ENCODE assay signal across 17 cellular contexts in the genomic region with DNA sequence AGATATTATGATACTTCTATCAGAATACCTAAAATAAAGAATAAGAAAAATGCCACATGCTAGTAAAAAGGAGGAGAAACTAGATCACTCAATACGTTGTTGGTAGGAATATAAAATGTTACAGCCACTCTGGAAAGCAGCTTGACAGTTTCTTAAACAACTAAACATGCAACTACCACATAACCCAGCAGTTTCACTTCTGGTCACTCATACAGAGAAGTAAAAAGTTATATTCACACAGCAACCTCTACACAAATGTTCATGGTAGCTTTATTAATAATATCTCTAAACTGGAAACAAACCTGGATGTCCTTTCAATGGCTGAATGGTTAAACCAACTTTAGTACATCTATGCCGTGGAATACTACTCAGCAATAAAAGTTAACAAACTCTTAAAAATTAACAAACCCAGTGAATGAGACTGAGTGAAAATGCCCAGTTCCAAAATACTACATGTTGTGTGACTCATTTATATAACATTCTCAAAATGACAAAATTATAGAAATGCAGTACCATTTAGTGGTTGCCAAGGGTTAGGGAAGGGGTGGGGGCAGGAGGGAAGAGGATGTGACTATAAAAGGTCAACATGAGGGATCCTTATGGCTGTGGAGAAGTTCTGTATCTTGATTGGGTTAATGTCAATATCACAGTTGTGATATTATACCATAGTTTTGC.
DNase-seq lines count a peak whose midpoint lies in the region; ATAC-seq and TF ChIP-seq lines count a peak whose summit lies in the region.
"Had no signal": no experiment of that assay in that cellular context is flagged by ENCODE, and none has a peak within 500 bp of the region (broad histone marks: within the 10 kb centered on the region; RNA-seq: fewer than 3 reads in every experiment).

No MANE protein-coding gene starts in this region.

- no peak overlapping the region for H3K27ac ChIP-seq in CD8-positive, alpha-beta T cell (ENCODE audit: low read depth, low read length)
- H3K27ac ChIP-seq: BLaER1 treated with 17β-estradiol and CSF1 and Interleukin-3, amounts not matched to agents 10 nM and 100 nM; colonic mucosa had no signal

- CTCF ChIA-PET in CD8-positive, alpha-beta T cell (lab: Charles Lee), result no interaction called here

- H3K4me3 Mint-ChIP-seq in CD8-positive, alpha-beta T cell, result no peak overlapping the region
- H3K4me3 Mint-ChIP-seq: activated naive CD8-positive, alpha-beta T cell had no signal

- no peaks in the 10 kb centered on the region for H3K9me3 ChIP-seq in CD8-positive, alpha-beta T cell (ENCODE audit: low read length)
- H3K9me3 ChIP-seq: colonic mucosa had no signal

- no peak for TF ChIP-seq POLR2A in GM18505 (IDR thresholded peaks at IDR 0.05; ENCODE audit: borderline replicate concordance, extremely low read depth, insufficient read depth, insufficient read length)

- POLR2A ChIA-PET in CD8-positive, alpha-beta T cell (lab: Charles Lee), result no interaction called here

- H3K27me3 ChIP-seq in CD8-positive, alpha-beta T cell (ENCODE audit: insufficient read depth, low read length), result no peaks in the 10 kb centered on the region
- H3K27me3 ChIP-seq: BLaER1 treated with 17β-estradiol and CSF1 and Interleukin-3, amounts not matched to agents 10 nM and 100 nM; colonic mucosa had no signal

- no peaks in the 10 kb centered on the region for H3K27me3 Mint-ChIP-seq in CD8-positive, alpha-beta T cell (ENCODE audit: low read depth)

- TF ChIP-seq CTCF in CD8-positive, alpha-beta T cell (IDR thresholded peaks at IDR 0.05), result no peak

- intact Hi-C loops in CD8-positive, alpha-beta T cell (cut with DNase I, micrococcal nuclease), result no loop called here

- peaks cover 19% of the 10 kb centered on the region for H3K9me3 Mint-ChIP-seq in CD8-positive, alpha-beta T cell

- DNase-seq in iPS-NIHi11 (ENCODE audit: low spot score) (no peak), amniotic stem cell (lab: John Stamatoyannopoulos, UW) (no peak), NCI-H446 treated with DMSO at 0.1 percent for 48 hours (lab: John Stamatoyannopoulos, UW) (no peak)
- DNase-seq in CD8-positive, alpha-beta T cell, result no peak
- DNase-seq: colonic mucosa; foreskin melanocyte; NCI-H1092; NK-92 treated with Interleukin-12 subunit alpha and Interleukin-12 subunit beta, amount 100 ng/mL, for 24 hours; occipital lobe; stimulated activated naive CD4-positive, alpha-beta T cell had no signal

- no peak overlapping the region for H3K4me3 ChIP-seq in CD8-positive, alpha-beta T cell (ENCODE audit: low read depth, low read length)
- H3K4me3 ChIP-seq: BLaER1 treated with 17β-estradiol and CSF1 and Interleukin-3, amounts not matched to agents 10 nM and 100 nM; colonic mucosa had no signal

- H3K4me1 ChIP-seq in CD8-positive, alpha-beta T cell (ENCODE audit: insufficient read depth, low read length), result no peaks in the 10 kb centered on the region
- H3K4me1 ChIP-seq: BLaER1 treated with 17β-estradiol and CSF1 and Interleukin-3, amounts not matched to agents 10 nM and 100 nM; colonic mucosa had no signal

- ATAC-seq in GM18505 (IDR thresholded peaks at IDR 0.05; ENCODE audit: unreplicated experiment), result peak; percentile 95
- peak; percentile 83 for ATAC-seq in GM19463 (IDR thresholded peaks at IDR 0.05; ENCODE audit: unreplicated experiment)
- peak; percentile 96 for ATAC-seq in HG02852 (IDR thresholded peaks at IDR 0.05; ENCODE audit: unreplicated experiment)
- ATAC-seq in HG03469 (IDR thresholded peaks at IDR 0.05; ENCODE audit: unreplicated experiment), result peak; percentile 90
- no peak for ATAC-seq in CD8-positive, alpha-beta T cell
- ATAC-seq: left lobe of liver had no signal

- no peaks in the 10 kb centered on the region for H3K36me3 Mint-ChIP-seq in CD8-positive, alpha-beta T cell

- no peaks in the 10 kb centered on the region for H3K4me1 Mint-ChIP-seq in CD8-positive, alpha-beta T cell (ENCODE audit: low read depth)

- H3K27ac Mint-ChIP-seq in CD8-positive, alpha-beta T cell, result no peak overlapping the region
- H3K27ac Mint-ChIP-seq: activated naive CD8-positive, alpha-beta T cell had no signal

- no peaks in the 10 kb centered on the region for H3K36me3 ChIP-seq in CD8-positive, alpha-beta T cell (ENCODE audit: insufficient read depth, low read length)
- H3K36me3 ChIP-seq: BLaER1 treated with 17β-estradiol and CSF1 and Interleukin-3, amounts not matched to agents 10 nM and 100 nM; colonic mucosa had no signal
